In the genomic region with DNA sequence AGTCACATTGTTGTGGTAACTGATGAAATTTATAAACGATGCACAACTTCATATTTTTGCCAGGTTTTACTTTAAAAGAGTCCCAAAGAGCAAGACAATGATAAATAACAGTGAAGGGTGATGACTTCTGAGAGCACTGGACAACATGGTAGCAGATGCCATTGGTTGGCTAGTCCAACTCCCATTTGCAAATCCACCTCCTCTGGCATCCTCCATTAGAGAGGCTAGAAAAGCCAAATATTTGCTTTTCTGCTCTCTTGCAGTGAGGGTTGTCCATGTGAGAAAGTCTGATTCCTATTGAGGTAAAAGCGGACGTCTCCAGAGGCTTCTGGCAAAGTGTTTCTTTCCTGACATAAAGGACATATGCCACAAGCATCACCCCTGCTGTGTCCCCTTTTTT, we compare ENCODE assay signal across 21 cellular contexts.
"Had no signal": no experiment of that assay in that cellular context is flagged by ENCODE, and none has a peak within 500 bp of the region (broad histone marks: within the 10 kb centered on the region; RNA-seq: fewer than 3 reads in every experiment).

No MANE protein-coding gene starts in this region.

- H3K4me1 ChIP-seq: SJSA1 had no signal

- FAIRE-seq: RCC 7860 had no signal

- H3K27ac ChIP-seq: HL-60, SJSA1, SK-N-MC had no signal

- DNase-seq: KBM-7, MV-4-11, NCI-H1048, NCI-H1105, NCI-H1436 treated with DMSO at 0.1 percent for 48 hours, NCI-H1694, NCI-H187 treated with DMSO at 0.1 percent for 48 hours, NCI-H2029 treated with DMSO at 0.1 percent for 48 hours, NCI-H2171 treated with DMSO at 0.1 percent for 48 hours, NCI-H345, NCI-H446 treated with DMSO at 0.1 percent for 48 hours, NCI-H524, NCI-H526 treated with DMSO at 0.1 percent for 48 hours, NCI-H774, Right ventricle myocardium superior, RPMI8226, SIG-M5 had no signal

- H3K27me3 ChIP-seq: SJSA1 had no signal

- H3K36me3 ChIP-seq: SJSA1 had no signal

- H3K9me3 ChIP-seq: SJSA1 had no signal

- H3K4me3 ChIP-seq: SJSA1, SK-N-MC had no signal
